Comparison of ENCODE assay signal across 14 cellular contexts in genomic region chr20:2132461-2132901, GRCh38. TPM values are rescaled to one million over a fixed set of nuclear protein-coding genes. Genes with fewer than 3 reads are reported as not detected.
DNase-seq lines count a peak whose midpoint lies in the region; ATAC-seq, FAIRE-seq and TF ChIP-seq lines count a peak whose summit lies in the region.
"Had no signal": no experiment of that assay in that cellular context is flagged by ENCODE, and none has a peak within 500 bp of the region (broad histone marks: within the 10 kb centered on the region; RNA-seq: fewer than 3 reads in every experiment).

No MANE protein-coding gene starts in this region.

- CTCF ChIA-PET in HepG2 (lab: Yijun Ruan, JAX; ENCODE audit: low intra/inter-chr PET ratio, low total read pairs): no interaction called here

- POLR2A ChIA-PET in HepG2 (lab: Yijun Ruan, JAX): no interaction called here

- H3K27ac ChIP-seq in HepG2 (ENCODE audit: extremely low read length, insufficient read depth, low read length): no peak overlapping the region
- no peak overlapping the region for H3K27ac ChIP-seq in right lobe of liver
- H3K27ac ChIP-seq in osteoblast (ENCODE audit: low read depth, low read length): peak overlapping the region; percentile 79
- no peak overlapping the region for H3K27ac ChIP-seq in uterus

- H3K36me3 ChIP-seq in HepG2 (replicated peaks in 1 of 2; ENCODE audit: control insufficient read depth in 1 of 2, insufficient read depth in 2 of 2, low read length in 2 of 2) (peaks cover 30 to 60% of the 10 kb centered on the region in 2 experiments), right lobe of liver (no peaks in the 10 kb centered on the region), bronchial epithelial cell (ENCODE audit: control insufficient read depth, insufficient read depth, low read length) (no peaks in the 10 kb centered on the region), osteoblast (ENCODE audit: insufficient read depth, low read length) (no peaks in the 10 kb centered on the region), uterus (no peaks in the 10 kb centered on the region)

- no peak for FAIRE-seq in HepG2 (lab: Jason Lieb, UNC)
- no peak for FAIRE-seq in bronchial epithelial cell (lab: Jason Lieb, UNC)
- FAIRE-seq: D721Med, endometrium had no signal

- H3K4me3 ChIP-seq in HepG2 (replicated peaks in 1 of 3; ENCODE audit: insufficient read depth in 1 of 3, low read depth in 2 of 3, low read length in 3 of 3) (no peak overlapping the region), right lobe of liver (no peak overlapping the region), bronchial epithelial cell (ENCODE audit: low read depth, low read length) (no peak overlapping the region), osteoblast (ENCODE audit: insufficient read depth, low read length) (no peak overlapping the region), uterus (no peak overlapping the region)

- H3K79me2 ChIP-seq in HepG2 (ENCODE audit: insufficient read depth, low read length): peaks cover 67% of the 10 kb centered on the region
- H3K79me2 ChIP-seq in osteoblast (ENCODE audit: insufficient read depth, low read length): peaks cover 84% of the 10 kb centered on the region

- no TSS peak for BruUV-seq in HepG2 (replicated peaks; lab: Mats Ljungman, UMichigan)

- H3K4me1 ChIP-seq in HepG2 (ENCODE audit: insufficient read depth, low read length) (peaks cover 18% of the 10 kb centered on the region), right lobe of liver (no peaks in the 10 kb centered on the region), osteoblast (ENCODE audit: insufficient read depth, low read length) (peaks cover 64% of the 10 kb centered on the region), uterus (peaks cover 0 to 7% of the 10 kb centered on the region in 2 donors)

- in situ Hi-C loops in HepG2 (cut with HindIII; ENCODE audit: extremely low pct_ligation_motif_present, low pct_unique_long_range_greater_than_20kb): no loop called here

- H4K20me1 ChIP-seq in HepG2 (ENCODE audit: insufficient read depth, low read length): peaks cover 59% of the 10 kb centered on the region
- peaks cover 47% of the 10 kb centered on the region for H4K20me1 ChIP-seq in osteoblast (ENCODE audit: insufficient read depth, low read length)

- no peak for TF ChIP-seq EP300 in HepG2 (IDR thresholded peaks at IDR 0.05; ENCODE audit: low read depth in 2 of 2, low read length in 2 of 2)
- no peak for TF ChIP-seq EP300 in HepG2 (CRISPR knock-in tag; IDR thresholded peaks at IDR 0.05; ENCODE audit: borderline replicate concordance)

- no peak for TF ChIP-seq CTCF in HepG2 (CRISPR knock-in tag; IDR thresholded peaks at IDR 0.05)
- no peak for TF ChIP-seq CTCF in right lobe of liver (IDR thresholded peaks at IDR 0.05)
- no peak for TF ChIP-seq CTCF in bronchial epithelial cell (IDR thresholded peaks at IDR 0.05; ENCODE audit: insufficient read depth, low read length, severe bottlenecking)
- no peak for TF ChIP-seq CTCF in osteoblast (IDR thresholded peaks at IDR 0.05; ENCODE audit: extremely low read depth, low read depth, low read length)
- no peak for TF ChIP-seq CTCF in uterus (IDR thresholded peaks at IDR 0.05)

- no peak overlapping the region for H2AFZ ChIP-seq in HepG2 (ENCODE audit: low read length)
- no peak overlapping the region for H2AFZ ChIP-seq in osteoblast (ENCODE audit: low read length)

- H3K9me3 ChIP-seq in HepG2 (ENCODE audit: low read length) (no peaks in the 10 kb centered on the region), right lobe of liver (no peaks in the 10 kb centered on the region), osteoblast (ENCODE audit: low read depth, low read length) (no peaks in the 10 kb centered on the region), uterus (no peaks in the 10 kb centered on the region)

- H3K27me3 ChIP-seq in HepG2 (ENCODE audit: control insufficient read depth in 1 of 2, insufficient read depth in 2 of 2, low read length in 2 of 2) (no peaks in the 10 kb centered on the region), right lobe of liver (no peaks in the 10 kb centered on the region), bronchial epithelial cell (ENCODE audit: control insufficient read depth, insufficient read depth, low read length) (no peaks in the 10 kb centered on the region), osteoblast (ENCODE audit: insufficient read depth, low read length) (no peaks in the 10 kb centered on the region), uterus (no peaks in the 10 kb centered on the region)

- no peak for TF ChIP-seq RAD21 in HepG2 (CRISPR knock-in tag; IDR thresholded peaks at IDR 0.05)

- WGBS in HepG2 (ENCODE audit: low lambda C conversion rate): 92% methylated on average over 3 of the region's 3 CpGs
- no CpG with 5 or more reads among the region's 3 CpGs for WGBS in right lobe of liver (ENCODE audit: insufficient coverage, low coverage, low lambda C conversion rate, missing lambda C conversion rate)

- DNase-seq in HepG2 (ENCODE audit: low spot score) (no peak), right lobe of liver (no peak), bronchial epithelial cell (ENCODE audit: low read depth) (peak; percentile 77), osteoblast (ENCODE audit: insufficient read length, low spot score, missing footprints) (no peak), NCI-H1694 treated with DMSO at 0.1 percent for 48 hours (lab: John Stamatoyannopoulos, UW) (no peak), uterus (no peak), COR-L47 (lab: John Stamatoyannopoulos, UW) (no peak)
- DNase-seq: activated naive CD4-positive, alpha-beta T cell treated with anti-CD3 and anti-CD28 coated beads, Interleukin-2, amount 10 ng/mL, durations not matched to agents 7 days and 5 days; HCEC 1CT; NCI-H2081; NK-92 treated with Interleukin-12 subunit alpha and Interleukin-12 subunit beta, amount 100 ng/mL, for 24 hours had no signal

- no peak for TF ChIP-seq POLR2A in HepG2 (IDR thresholded peaks at IDR 0.05; ENCODE audit: insufficient read depth in 1 of 2, low read depth in 2 of 2, low read length in 2 of 2)
- TF ChIP-seq POLR2A in right lobe of liver (IDR thresholded peaks at IDR 0.05): no peak
- TF ChIP-seq POLR2A in uterus (IDR thresholded peaks at IDR 0.05): no peak

- H3K4me2 ChIP-seq in HepG2 (ENCODE audit: low read depth, low read length) (no peak overlapping the region), osteoblast (ENCODE audit: insufficient read depth, low read length) (peak overlapping the region; percentile 62)

- no peak overlapping the region for H3K9ac ChIP-seq in HepG2 (ENCODE audit: insufficient read depth, low read depth, low read length)

- no peak for ATAC-seq in HepG2
- no peak for ATAC-seq in right lobe of liver
- no peak for ATAC-seq in GM21515 (IDR thresholded peaks at IDR 0.05; ENCODE audit: unreplicated experiment)

- intact Hi-C loops in HepG2 (cut with micrococcal nuclease; ENCODE audit: unreplicated experiment) (no loop called here), right lobe of liver (cut with DNase I) (no loop called here), uterus (cut with DNase I; ENCODE audit: low total_unique reads) (no loop called here)

TF ChIP-seq in HepG2, 621 proteins besides CTCF, POLR2A, EP300 and RAD21:
- TF ChIP-seq ZKSCAN8 (CRISPR knock-in tag; IDR thresholded peaks at IDR 0.05; ENCODE audit: borderline replicate concordance): no peak
- TF ChIP-seq ZNF24 (IDR thresholded peaks at IDR 0.05): no peak
- TF ChIP-seq SPEN (CRISPR knock-in tag; IDR thresholded peaks at IDR 0.05; ENCODE audit: low read depth): 0 out of 2 replicates have a peak, but pooled peaks have one; percentile 22
- no peak for TF ChIP-seq SAFB2 (CRISPR knock-in tag; IDR thresholded peaks at IDR 0.05; ENCODE audit: borderline replicate concordance, low read depth)
- no peak for TF ChIP-seq ZNF3 (CRISPR knock-in tag; IDR thresholded peaks at IDR 0.05)
- peak; percentile 7; the same call in 1 of the 2 replicates for TF ChIP-seq GABPA (IDR thresholded peaks at IDR 0.05; ENCODE audit: low read depth, low read length)
- TF ChIP-seq GABPA (CRISPR knock-in tag; IDR thresholded peaks at IDR 0.05; ENCODE audit: low read depth): no peak
- no peak for TF ChIP-seq POLR2AphosphoS5 (IDR thresholded peaks at IDR 0.05; ENCODE audit: low read depth, low read length)
- no peak for TF ChIP-seq ZNF749 (CRISPR knock-in tag; IDR thresholded peaks at IDR 0.05; ENCODE audit: borderline replicate concordance)
- no peak for TF ChIP-seq KDM6A (CRISPR knock-in tag; IDR thresholded peaks at IDR 0.05; ENCODE audit: low read depth)
- TF ChIP-seq ZNF567 (CRISPR knock-in tag; IDR thresholded peaks at IDR 0.05; ENCODE audit: borderline replicate concordance): 0 out of 2 replicates have a peak, but pooled peaks have one; percentile 49
- no peak for TF ChIP-seq REPIN1 (CRISPR knock-in tag; IDR thresholded peaks at IDR 0.05; ENCODE audit: borderline replicate concordance, low read depth)
- TF ChIP-seq ZNF543 (CRISPR knock-in tag; IDR thresholded peaks at IDR 0.05): no peak
TF ChIP-seq in HepG2: peak in this region for 3.

RNA-seq across cellular contexts. Expression of gene STK35, which starts 30.9 kb away (rescaled TPM):
- total RNA-seq in HepG2 (2016; rRNA removed; fragmentation: Illumina TruSeq; extraction: Trizol) (29.8 and 34.9 TPM in 2 replicates), right lobe of liver (10 to 100 TPM in 2 of 6 experiments, 1 to 10 TPM in 4; 6.0 to 12.7 (median 7.2) TPM), bronchial epithelial cell (20.0 TPM in 2 replicates), osteoblast (18.0 and 21.4 TPM in 2 replicates), uterus (10 to 100 TPM; 10.2 to 28.0 (median 17.5) TPM)
- 13.7 and 15.4 TPM in 2 replicates for total RNA-seq in HepG2 (2016; cell fraction: cytosol; rRNA removed; fragmentation: Illumina TruSeq; extraction: Trizol; ENCODE audit: low read depth)
- 30.2 and 30.4 TPM in 2 replicates for total RNA-seq in HepG2 (2016; cell fraction: insoluble cytoplasmic fraction; rRNA removed; fragmentation: Illumina TruSeq; extraction: Trizol)
- total RNA-seq in HepG2 (2016; cell fraction: membrane; rRNA removed; fragmentation: Illumina TruSeq; extraction: Trizol): 27.3 and 27.9 TPM in 2 replicates
- 24.3 and 27.8 TPM in 2 replicates for total RNA-seq in HepG2 (2016; cell fraction: nucleus; rRNA removed; fragmentation: Illumina TruSeq; extraction: Trizol)
- 26.5 and 27.4 TPM in 2 replicates for polyA plus RNA-seq in HepG2 (2011; rRNA removed)
- 24.8 and 26.8 TPM in 2 replicates for polyA plus RNA-seq in HepG2 (2011; cell fraction: cytosol; rRNA removed)
- polyA plus RNA-seq in HepG2 (2011; cell fraction: nucleus; rRNA removed): 42.3 and 48.0 TPM in 2 replicates
- polyA plus RNA-seq in HepG2 (2012): 16.4 and 17.0 TPM in 2 replicates
- polyA plus RNA-seq in HepG2 (2016; cell fraction: cytosol; fragmentation: Illumina TruSeq; extraction: Trizol; ENCODE audit: low read depth): 1.8 and 1.9 TPM in 2 replicates
- 23.6 and 32.2 TPM in 2 replicates for polyA plus RNA-seq in HepG2 (2016; cell fraction: insoluble cytoplasmic fraction; fragmentation: Illumina TruSeq; extraction: Trizol; ENCODE audit: low read depth)
- polyA plus RNA-seq in HepG2 (2016; cell fraction: membrane; fragmentation: Illumina TruSeq; extraction: Trizol; ENCODE audit: low read depth): 11.0 and 12.3 TPM in 2 replicates
- 38.0 and 38.6 TPM in 2 replicates for polyA plus RNA-seq in HepG2 (2016; cell fraction: nucleus; fragmentation: Illumina TruSeq; extraction: Trizol; ENCODE audit: insufficient read depth, low read depth)
- polyA minus RNA-seq in HepG2 (2011; rRNA and poly(A)+ RNA removed; ENCODE audit: low replicate concordance): 14.2 and 74.6 TPM in 2 replicates
- polyA minus RNA-seq in HepG2 (2011; cell fraction: cytosol; rRNA and poly(A)+ RNA removed): 24.6 and 25.4 TPM in 2 replicates
- polyA minus RNA-seq in HepG2 (2011; cell fraction: nucleus; rRNA and poly(A)+ RNA removed): 34.6 and 38.4 TPM in 2 replicates
